In genomic region chr5:86875539-86875938, GRCh38 we compare ENCODE assay signal across 25 cellular contexts.
"Had no signal": no experiment of that assay in that cellular context is flagged by ENCODE, and none has a peak within 500 bp of the region (broad histone marks: within the 10 kb centered on the region; RNA-seq: fewer than 3 reads in every experiment).

No MANE protein-coding gene starts in this region.

- H3K27me3 ChIP-seq: colonic mucosa, dorsolateral prefrontal cortex, esophagus muscularis mucosa, esophagus squamous epithelium, foreskin keratinocyte, gastrocnemius medialis, gastroesophageal sphincter, heart left ventricle, heart right ventricle had no signal

- H3K9me3 ChIP-seq: colonic mucosa, esophagus muscularis mucosa, esophagus squamous epithelium, gastrocnemius medialis, gastroesophageal sphincter, heart left ventricle, heart right ventricle had no signal

- H3K27ac ChIP-seq: colonic mucosa, coronary artery, dorsolateral prefrontal cortex, epithelial cell of prostate, esophagus muscularis mucosa, esophagus squamous epithelium, foreskin keratinocyte, gastrocnemius medialis, gastroesophageal sphincter, heart left ventricle, heart right ventricle had no signal

- H3K27ac Mint-ChIP-seq: dendritic cell treated with granulocyte-macrophage colony-stimulating factor and Interleukin-4, amounts not matched to agents 40 ng/mL and 50 ng/mL, for 4 days; effector memory CD8-positive, alpha-beta T cell; endodermal cell had no signal

- DNase-seq: colonic mucosa; cortex of kidney; dermis blood vessel endothelial cell; dorsolateral prefrontal cortex; effector CD4-positive, alpha-beta T cell; effector CD8-positive, alpha-beta T cell; effector memory CD4-positive, alpha-beta T cell; effector memory CD8-positive, alpha-beta T cell; endodermal cell; erythroblast; esophagus squamous epithelium; foreskin fibroblast; foreskin keratinocyte; foreskin melanocyte; gastrocnemius medialis; glutamatergic neuron; head of caudate nucleus; heart left ventricle; heart right ventricle had no signal

- H3K4me3 Mint-ChIP-seq: dendritic cell treated with granulocyte-macrophage colony-stimulating factor and Interleukin-4, amounts not matched to agents 40 ng/mL and 50 ng/mL, for 4 days; effector memory CD8-positive, alpha-beta T cell; endodermal cell had no signal

- H3K4me3 ChIP-seq: colonic mucosa, coronary artery, dorsolateral prefrontal cortex, esophagus muscularis mucosa, esophagus squamous epithelium, gastrocnemius medialis, gastroesophageal sphincter, heart left ventricle, heart right ventricle had no signal

- H3K9me3 Mint-ChIP-seq: dendritic cell treated with granulocyte-macrophage colony-stimulating factor and Interleukin-4, amounts not matched to agents 40 ng/mL and 50 ng/mL, for 4 days; effector memory CD8-positive, alpha-beta T cell had no signal

- H3K27me3 Mint-ChIP-seq: dendritic cell treated with granulocyte-macrophage colony-stimulating factor and Interleukin-4, amounts not matched to agents 40 ng/mL and 50 ng/mL, for 4 days had no signal

- H3K36me3 ChIP-seq: colonic mucosa, esophagus muscularis mucosa, esophagus squamous epithelium, gastrocnemius medialis, gastroesophageal sphincter, heart left ventricle, heart right ventricle had no signal

- ATAC-seq: effector memory CD8-positive, alpha-beta T cell; esophagus mucosa; foreskin keratinocyte; gastrocnemius medialis; gastroesophageal sphincter; heart left ventricle; heart right ventricle had no signal

- H3K4me1 ChIP-seq: colonic mucosa, esophagus muscularis mucosa, esophagus squamous epithelium, foreskin keratinocyte, gastrocnemius medialis, gastroesophageal sphincter, heart left ventricle, heart right ventricle had no signal
